In the genomic region with DNA sequence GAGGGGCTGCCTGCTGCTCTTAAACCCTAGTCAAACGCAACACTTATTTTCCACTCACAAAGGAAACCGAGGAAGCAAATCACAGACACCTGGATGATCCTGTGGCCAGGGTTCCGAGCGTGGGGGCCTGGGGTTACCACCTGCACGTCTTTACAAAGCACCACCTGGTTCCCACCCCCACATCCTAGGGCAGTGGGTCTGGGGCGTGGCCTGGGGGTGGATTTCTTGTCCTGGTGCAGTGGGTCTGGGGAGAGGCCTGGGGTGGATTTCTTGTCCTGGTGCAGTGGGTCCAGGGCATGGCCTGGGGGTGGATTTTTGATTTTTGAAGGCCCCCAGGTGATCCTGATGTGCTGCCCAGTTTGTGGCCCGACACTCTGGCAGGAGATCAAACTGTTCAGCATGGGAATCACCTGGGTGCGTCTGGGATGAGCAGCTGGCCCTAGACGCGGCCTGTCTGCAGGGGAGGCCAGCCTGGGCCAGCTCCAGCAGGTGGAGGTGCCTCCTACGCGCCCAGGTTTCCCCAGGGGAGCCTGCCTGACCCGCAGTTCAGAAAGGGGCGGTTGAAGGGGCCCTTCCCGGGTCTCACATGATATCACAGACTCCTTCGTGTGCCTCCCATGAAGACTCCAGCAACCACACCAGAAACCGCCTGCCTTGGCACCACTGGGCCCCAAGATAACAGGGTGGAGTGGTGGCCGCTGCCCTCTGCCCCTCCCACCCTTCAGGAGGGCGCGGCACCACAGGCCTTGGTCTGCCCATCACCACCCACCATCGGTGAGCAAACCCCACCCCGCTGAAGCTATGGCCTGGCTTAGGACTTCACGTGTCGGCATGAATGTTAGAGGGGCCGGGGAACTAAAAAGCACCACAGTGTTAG, we compare ENCODE assay signal across 14 cellular contexts. TPM values are rescaled to one million over a fixed set of nuclear protein-coding genes. Genes with fewer than 3 reads are reported as not detected.
"Had no signal": no experiment of that assay in that cellular context is flagged by ENCODE, and none has a peak within 500 bp of the region (broad histone marks: within the 10 kb centered on the region; RNA-seq: fewer than 3 reads in every experiment).

No MANE protein-coding gene starts in this region.

- H3K9me3 ChIP-seq: neutrophil, thoracic aorta had no signal

- H3K4me3 ChIP-seq: lung, thoracic aorta had no signal

- H3K27me3 ChIP-seq: neutrophil had no signal

- DNase-seq: activated effector memory CD4-positive, alpha-beta T cell treated with anti-CD3 and anti-CD28 coated beads, Interleukin-2, amount 50 U/mL, for 16 hours; activated naive CD8-positive, alpha-beta T cell treated with anti-CD3 and anti-CD28 coated beads, Interleukin-2, amount 10 ng/mL, durations not matched to agents 7 days and 5 days; activated T-cell treated with anti-CD3 and anti-CD28 coated beads, Interleukin-2, amount 50 U/mL, for 24 hours; aorta; immature natural killer cell; left cardiac atrium; naive thymus-derived CD4-positive, alpha-beta T cell; stimulated activated CD4-positive, alpha-beta T cell treated with anti-CD3 and anti-CD28 coated beads, Interleukin-2, amount 100 ng/mL, for 24 hours; stimulated activated naive CD8-positive, alpha-beta T cell treated with anti-CD3 and anti-CD28 coated beads, Interleukin-15, amount 100 ng/mL, for 72 hours had no signal

- H3K27ac ChIP-seq: neutrophil, thoracic aorta had no signal

RNA-seq across cellular contexts. Expression of a gene that starts 26.8 kb away (rescaled TPM):
- total RNA-seq: aorta, bronchial epithelial cell, left cardiac atrium, right cardiac atrium had no signal
- polyA plus RNA-seq: immature natural killer cell had no signal
